In genomic region chr2:138445227-138445626, GRCh38 we compare ENCODE assay signal across 29 cellular contexts.
"Had no signal": no experiment of that assay in that cellular context is flagged by ENCODE, and none has a peak within 500 bp of the region (broad histone marks: within the 10 kb centered on the region; RNA-seq: fewer than 3 reads in every experiment).

No MANE protein-coding gene starts in this region.

- H3K9me3 Mint-ChIP-seq: activated CD4-positive, alpha-beta memory T cell treated with anti-CD3 and anti-CD28 coated beads for 36 hours; activated T-cell treated with anti-CD3 and anti-CD28 coated beads, Interleukin-2, amount 50 U/mL, for 4 hours; naive thymus-derived CD4-positive, alpha-beta T cell; stimulated activated effector memory CD8-positive, alpha-beta T cell treated with anti-CD3 and anti-CD28 coated beads, Interleukin-12 subunit alpha, Interleukin-12 subunit beta, amount 100 ng/mL, for 72 hours; stimulated activated naive CD8-positive, alpha-beta T cell treated with anti-CD3 and anti-CD28 coated beads, Interleukin-15, Interleukin-2, amounts not matched to agents 100 ng/mL and 50 ng/mL, for 24 hours had no signal

- H3K4me3 ChIP-seq: gastroesophageal sphincter, ovary, skin epidermis, thoracic aorta had no signal

- DNase-seq: activated CD4-positive, alpha-beta memory T cell treated with anti-CD3 and anti-CD28 coated beads for 36 hours; activated CD4-positive, alpha-beta T cell treated with anti-CD3 and anti-CD28 coated beads for 48 hours; activated CD8-positive, alpha-beta memory T cell treated with anti-CD3 and anti-CD28 coated beads, Interleukin-2, amount 50 U/mL, for 48 hours; activated gamma-delta T cell treated with Interleukin-2 at 50 U/mL for 16 hours; activated naive CD4-positive, alpha-beta T cell treated with anti-CD3 and anti-CD28 coated beads, Interleukin-2, amount 50 U/mL, for 16 hours; activated T-cell treated with anti-CD3 and anti-CD28 coated beads, Interleukin-2, amount 50 U/mL, for 4 hours; amygdala; caudate nucleus; cortex of kidney; head of caudate nucleus; hippocampal formation; midbrain; naive thymus-derived CD4-positive, alpha-beta T cell; ovary; stimulated activated CD4-positive, alpha-beta T cell treated with anti-CD3 and anti-CD28 coated beads, Interleukin-12 subunit alpha, Interleukin-12 subunit beta, amount 100 ng/mL, for 4 hours; stimulated activated CD4-positive, alpha-beta T cell treated with anti-CD3 and anti-CD28 coated beads, Interleukin-4, amount 100 ng/mL, for 24 hours; T1000; trophoblast cell; WERI-Rb-1 had no signal

- H3K36me3 Mint-ChIP-seq: activated CD4-positive, alpha-beta memory T cell treated with anti-CD3 and anti-CD28 coated beads for 36 hours; stimulated activated effector memory CD8-positive, alpha-beta T cell treated with anti-CD3 and anti-CD28 coated beads, Interleukin-12 subunit alpha, Interleukin-12 subunit beta, amount 100 ng/mL, for 72 hours had no signal

- H3K9me3 ChIP-seq: gastroesophageal sphincter, ovary, thoracic aorta had no signal

- H3K27ac Mint-ChIP-seq: activated CD4-positive, alpha-beta memory T cell treated with anti-CD3 and anti-CD28 coated beads for 36 hours; activated T-helper 17 cell treated with anti-CD3 and anti-CD28 coated beads, Interleukin-2, amount 50 U/mL, for 72 hours; naive thymus-derived CD4-positive, alpha-beta T cell; progenitor cell of endocrine pancreas; stimulated activated effector memory CD8-positive, alpha-beta T cell treated with anti-CD3 and anti-CD28 coated beads, Interleukin-12 subunit alpha, Interleukin-12 subunit beta, amount 100 ng/mL, for 72 hours; stimulated activated naive CD8-positive, alpha-beta T cell treated with anti-CD3 and anti-CD28 coated beads, Interleukin-15, Interleukin-2, amounts not matched to agents 100 ng/mL and 50 ng/mL, for 24 hours had no signal

- H3K4me3 Mint-ChIP-seq: activated CD4-positive, alpha-beta memory T cell treated with anti-CD3 and anti-CD28 coated beads for 36 hours; activated T-cell treated with anti-CD3 and anti-CD28 coated beads, Interleukin-2, amount 50 U/mL, for 4 hours; activated T-helper 17 cell treated with anti-CD3 and anti-CD28 coated beads, Interleukin-2, amount 50 U/mL, for 72 hours; naive thymus-derived CD4-positive, alpha-beta T cell; stimulated activated effector memory CD8-positive, alpha-beta T cell treated with anti-CD3 and anti-CD28 coated beads, Interleukin-12 subunit alpha, Interleukin-12 subunit beta, amount 100 ng/mL, for 72 hours; stimulated activated naive CD8-positive, alpha-beta T cell treated with anti-CD3 and anti-CD28 coated beads, Interleukin-15, Interleukin-2, amounts not matched to agents 100 ng/mL and 50 ng/mL, for 24 hours had no signal

- ATAC-seq: activated CD4-positive, CD25-positive, alpha-beta regulatory T cell treated with anti-CD3 and anti-CD28 coated beads, Interleukin-2, amount 50 U/mL, for 24 hours; activated T-cell treated with anti-CD3 and anti-CD28 coated beads, Interleukin-2, amount 50 U/mL, for 4 hours; activated T-helper 17 cell treated with anti-CD3 and anti-CD28 coated beads, Interleukin-2, amount 50 U/mL, for 72 hours; esophagus mucosa; gastroesophageal sphincter; naive thymus-derived CD4-positive, alpha-beta T cell; sciatic nerve; stimulated activated effector memory CD8-positive, alpha-beta T cell treated with anti-CD3 and anti-CD28 coated beads, Interleukin-12 subunit alpha, Interleukin-12 subunit beta, amount 100 ng/mL, for 72 hours had no signal

- H3K27me3 Mint-ChIP-seq: activated CD4-positive, alpha-beta memory T cell treated with anti-CD3 and anti-CD28 coated beads for 36 hours; naive thymus-derived CD4-positive, alpha-beta T cell; progenitor cell of endocrine pancreas; stimulated activated naive CD8-positive, alpha-beta T cell treated with anti-CD3 and anti-CD28 coated beads, Interleukin-15, Interleukin-2, amounts not matched to agents 100 ng/mL and 50 ng/mL, for 24 hours had no signal

- H3K27me3 ChIP-seq: gastroesophageal sphincter, ovary had no signal

- H3K4me1 ChIP-seq: gastroesophageal sphincter had no signal

- H3K36me3 ChIP-seq: gastroesophageal sphincter, ovary, thoracic aorta, WERI-Rb-1 had no signal

- H3K4me1 Mint-ChIP-seq: activated T-helper 17 cell treated with anti-CD3 and anti-CD28 coated beads, Interleukin-2, amount 50 U/mL, for 72 hours; naive thymus-derived CD4-positive, alpha-beta T cell; stimulated activated effector memory CD8-positive, alpha-beta T cell treated with anti-CD3 and anti-CD28 coated beads, Interleukin-12 subunit alpha, Interleukin-12 subunit beta, amount 100 ng/mL, for 72 hours had no signal
